In genomic region chr7:155846156-155846555, GRCh38 we compare ENCODE assay signal across 1 cellular context.
TF ChIP-seq lines count a peak whose summit lies in the region.

No MANE protein-coding gene starts in this region.

TF ChIP-seq in HepG2, 621 proteins besides CTCF, POLR2A, EP300 and RAD21:
- TF ChIP-seq, protein P1, sequence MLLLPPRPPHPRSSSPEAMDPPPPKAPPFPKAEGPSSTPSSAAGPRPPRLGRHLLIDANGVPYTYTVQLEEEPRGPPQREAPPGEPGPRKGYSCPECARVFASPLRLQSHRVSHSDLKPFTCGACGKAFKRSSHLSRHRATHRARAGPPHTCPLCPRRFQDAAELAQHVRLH (CRISPR knock-in tag; IDR thresholded peaks at IDR 0.05; ENCODE audit: borderline replicate concordance, low read depth): no peak
- TF ChIP-seq GABPB1 (CRISPR knock-in tag; IDR thresholded peaks at IDR 0.05) (no peak), KAT8 (CRISPR knock-in tag; IDR thresholded peaks at IDR 0.05) (no peak), SKIL (CRISPR knock-in tag; IDR thresholded peaks at IDR 0.05; ENCODE audit: borderline replicate concordance) (no peak)
